In the genomic region with DNA sequence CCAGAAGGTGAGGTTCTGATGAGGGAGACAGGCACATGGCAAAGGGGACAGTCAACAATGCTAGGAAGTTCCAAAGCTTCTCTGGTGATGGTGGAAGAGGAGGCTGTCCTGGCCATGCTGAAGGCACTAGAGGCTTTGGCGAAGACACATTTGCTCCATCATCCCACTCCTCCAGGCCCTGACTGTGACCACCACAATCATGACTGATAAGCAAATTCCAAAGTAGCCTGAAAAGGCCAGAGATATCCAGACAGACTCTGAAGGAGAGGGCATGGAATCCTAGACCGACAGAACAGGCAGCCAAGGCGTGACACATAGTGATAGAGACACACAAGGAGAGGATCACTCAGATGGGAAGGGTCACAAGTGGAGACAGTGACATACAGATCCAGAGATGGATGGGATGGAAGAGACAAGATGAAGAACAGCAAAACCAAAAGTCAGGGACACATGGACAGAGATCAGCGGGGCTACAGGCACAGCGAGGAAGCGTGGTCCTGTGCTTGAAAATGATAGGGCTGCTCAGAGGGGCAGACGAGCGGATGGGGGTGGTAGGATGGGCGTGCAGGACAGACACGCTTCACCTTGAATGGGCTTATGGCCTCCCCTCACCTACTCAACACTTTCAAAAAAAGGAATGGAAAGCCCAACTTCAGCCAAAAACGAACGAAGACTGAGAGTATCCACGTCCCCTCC, we compare ENCODE assay signal across 9 cellular contexts. TPM values are rescaled to one million over a fixed set of nuclear protein-coding genes. Genes with fewer than 3 reads are reported as not detected.
DNase-seq lines count a peak whose midpoint lies in the region; ATAC-seq and TF ChIP-seq lines count a peak whose summit lies in the region.
"Had no signal": no experiment of that assay in that cellular context is flagged by ENCODE, and none has a peak within 500 bp of the region (broad histone marks: within the 10 kb centered on the region; RNA-seq: fewer than 3 reads in every experiment).

No MANE protein-coding gene starts in this region.

- H3K36me3 Mint-ChIP-seq in activated T-helper 1 cell treated with anti-CD3 and anti-CD28 coated beads, Interleukin-12 subunit alpha, Interleukin-12 subunit beta, Interleukin-2, Interleukin-4 antibody, amounts not matched to agents 30 ng/mL and 10 ng/mL and 1 ng/mL, durations not matched to agents 14 hours and 24 hours and 36 hours (ENCODE audit: low read depth) = peaks cover 2% of the 10 kb centered on the region

- in situ Hi-C loops in gastrocnemius medialis (cut with MboI; ENCODE audit: low sequenced_read_pairs in 4 of 4) = loop anchor here in 2 of 4 donors (10.0 to 25.0 kb wide), 3 partner anchors 213 to 963 kb away; partner anchors contain the start of genes ABHD4 (in 1 of the 2), DAD1 (in 1 of the 2) and PABPN1 (in 1 of the 2)

- H3K4me3 Mint-ChIP-seq in activated T-helper 1 cell treated with anti-CD3 and anti-CD28 coated beads, Interleukin-12 subunit alpha, Interleukin-12 subunit beta, Interleukin-2, Interleukin-4 antibody, amounts not matched to agents 30 ng/mL and 10 ng/mL and 1 ng/mL, durations not matched to agents 14 hours and 24 hours and 36 hours = no peak overlapping the region

- peak overlapping the region; percentile 72 for H3K4me3 ChIP-seq in GM08714 (ENCODE audit: low read length)
- H3K4me3 ChIP-seq in RWPE2 (ENCODE audit: severe bottlenecking) = peak overlapping the region; percentile 49
- peak overlapping the region; percentile 62 to 67 for H3K4me3 ChIP-seq in foreskin fibroblast (ENCODE audit: low read depth in 1 of 2, low read length in 2 of 2)
- H3K4me3 ChIP-seq in gastrocnemius medialis = peak overlapping the region; percentile 57 to 72 (median 65)

- no peaks in the 10 kb centered on the region for H3K4me1 ChIP-seq in RWPE2 (ENCODE audit: insufficient read depth, poor library complexity, severe bottlenecking)
- H3K4me1 ChIP-seq in gastrocnemius medialis = peaks cover 4 to 15% of the 10 kb centered on the region in 2 donors

- TF ChIP-seq CTCF in RWPE2 (IDR thresholded peaks at IDR 0.05; ENCODE audit: poor library complexity, severe bottlenecking) (no peak), foreskin fibroblast (IDR thresholded peaks at IDR 0.05; ENCODE audit: low read depth, low read length) (no peak), gastrocnemius medialis (IDR thresholded peaks at IDR 0.05 in 4 of 5, conservative IDR thresholded peaks at IDR 0.05 in 1 of 5) (no peak)

- no peaks in the 10 kb centered on the region for H3K9me3 Mint-ChIP-seq in activated T-helper 1 cell treated with anti-CD3 and anti-CD28 coated beads, Interleukin-12 subunit alpha, Interleukin-12 subunit beta, Interleukin-2, Interleukin-4 antibody, amounts not matched to agents 30 ng/mL and 10 ng/mL and 1 ng/mL, durations not matched to agents 14 hours and 24 hours and 36 hours

- no peak overlapping the region for H3K27ac Mint-ChIP-seq in activated T-helper 1 cell treated with anti-CD3 and anti-CD28 coated beads, Interleukin-12 subunit alpha, Interleukin-12 subunit beta, Interleukin-2, Interleukin-4 antibody, amounts not matched to agents 30 ng/mL and 10 ng/mL and 1 ng/mL, durations not matched to agents 14 hours and 24 hours and 36 hours

- peaks cover 5% of the 10 kb centered on the region for H3K27me3 ChIP-seq in RWPE2 (ENCODE audit: insufficient read depth, poor library complexity, severe bottlenecking)
- no peaks in the 10 kb centered on the region for H3K27me3 ChIP-seq in gastrocnemius medialis
- H3K27me3 ChIP-seq: adrenal gland had no signal

- no peak for ATAC-seq in RWPE2 (ENCODE audit: low read depth)
- ATAC-seq in gastrocnemius medialis = no peak
- no peak for ATAC-seq in GM19397 (IDR thresholded peaks at IDR 0.05; ENCODE audit: unreplicated experiment)
- no peak for ATAC-seq in GM18867 (IDR thresholded peaks at IDR 0.05; ENCODE audit: unreplicated experiment)
- ATAC-seq in GM19463 (IDR thresholded peaks at IDR 0.05; ENCODE audit: unreplicated experiment) = no peak

- intact Hi-C loops in gastrocnemius medialis (cut with DNase I; ENCODE audit: low total_unique reads) = loop anchor here (10.0 kb wide), 2 partner anchors 625 to 885 kb away; partner anchors contain the start of gene PRMT5
- intact Hi-C loops in activated T-helper 1 cell treated with anti-CD3 and anti-CD28 coated beads, Interleukin-12 subunit alpha, Interleukin-12 subunit beta, Interleukin-2, Interleukin-4 antibody, amounts not matched to agents 30 ng/mL and 10 ng/mL and 1 ng/mL, durations not matched to agents 14 hours and 24 hours and 36 hours (cut with micrococcal nuclease) = loop anchor here (2.0 kb wide), 2 partner anchors 17 to 247 kb away; partner anchors contain the start of genes AP1G2 and PPP1R3E

- H3K27me3 Mint-ChIP-seq in activated T-helper 1 cell treated with anti-CD3 and anti-CD28 coated beads, Interleukin-12 subunit alpha, Interleukin-12 subunit beta, Interleukin-2, Interleukin-4 antibody, amounts not matched to agents 30 ng/mL and 10 ng/mL and 1 ng/mL, durations not matched to agents 14 hours and 24 hours and 36 hours (ENCODE audit: insufficient read depth) = no peaks in the 10 kb centered on the region

- H3K27ac ChIP-seq in RWPE2 (ENCODE audit: poor library complexity, severe bottlenecking) = no peak overlapping the region
- no peak overlapping the region for H3K27ac ChIP-seq in gastrocnemius medialis

- H3K36me3 ChIP-seq in RWPE2 (ENCODE audit: low read depth) = no peaks in the 10 kb centered on the region
- no peaks in the 10 kb centered on the region for H3K36me3 ChIP-seq in gastrocnemius medialis
- H3K36me3 ChIP-seq: adrenal gland had no signal

- DNase-seq in RWPE2 (ENCODE audit: low spot score) (no peak), foreskin fibroblast (no peak), gastrocnemius medialis (no peak)
- no peak for DNase-seq in activated T-helper 1 cell treated with anti-CD3 and anti-CD28 coated beads, Interleukin-12 subunit alpha, Interleukin-12 subunit beta, Interleukin-2, Interleukin-4 antibody, amounts not matched to agents 30 ng/mL and 10 ng/mL and 1 ng/mL, durations not matched to agents 14 hours and 24 hours and 36 hours (ENCODE audit: low spot score)

- H3K9me3 ChIP-seq in RWPE2 (ENCODE audit: severe bottlenecking) = no peaks in the 10 kb centered on the region
- H3K9me3 ChIP-seq in gastrocnemius medialis = no peaks in the 10 kb centered on the region
- H3K9me3 ChIP-seq: adrenal gland had no signal

- H3K4me1 Mint-ChIP-seq in activated T-helper 1 cell treated with anti-CD3 and anti-CD28 coated beads, Interleukin-12 subunit alpha, Interleukin-12 subunit beta, Interleukin-2, Interleukin-4 antibody, amounts not matched to agents 30 ng/mL and 10 ng/mL and 1 ng/mL, durations not matched to agents 14 hours and 24 hours and 36 hours (ENCODE audit: low read depth) = peaks cover 3% of the 10 kb centered on the region

- no peak for TF ChIP-seq POLR2A in gastrocnemius medialis (IDR thresholded peaks at IDR 0.05)

RNA-seq across cellular contexts. Expression of gene ZFHX2, which starts 1.3 kb away (rescaled TPM):
- total RNA-seq in gastrocnemius medialis = under 1 TPM in 3 of 4 donors, not detected in 1; 0.23 to 0.44 (median 0.41) TPM
- total RNA-seq in activated T-helper 1 cell treated with anti-CD3 and anti-CD28 coated beads, Interleukin-12 subunit alpha, Interleukin-12 subunit beta, Interleukin-2, Interleukin-4 antibody, amounts not matched to agents 30 ng/mL and 10 ng/mL and 1 ng/mL, durations not matched to agents 14 hours and 24 hours and 36 hours = 2.2 and 2.7 TPM in 2 replicates

RNA-seq across cellular contexts. Expression of gene THTPA, which starts 5.8 kb away (rescaled TPM):
- total RNA-seq in gastrocnemius medialis = 10 to 100 TPM; 13.2 to 32.9 (median 21.4) TPM
- total RNA-seq in activated T-helper 1 cell treated with anti-CD3 and anti-CD28 coated beads, Interleukin-12 subunit alpha, Interleukin-12 subunit beta, Interleukin-2, Interleukin-4 antibody, amounts not matched to agents 30 ng/mL and 10 ng/mL and 1 ng/mL, durations not matched to agents 14 hours and 24 hours and 36 hours = 14.3 and 14.5 TPM in 2 replicates

RNA-seq across cellular contexts. Expression of gene AP1G2, which starts 17.3 kb away (rescaled TPM):
- 10 to 100 TPM in 1 of 4 donors, 1 to 10 TPM in 3; 1.5 to 31.5 (median 7.8) TPM for total RNA-seq in gastrocnemius medialis
- total RNA-seq in activated T-helper 1 cell treated with anti-CD3 and anti-CD28 coated beads, Interleukin-12 subunit alpha, Interleukin-12 subunit beta, Interleukin-2, Interleukin-4 antibody, amounts not matched to agents 30 ng/mL and 10 ng/mL and 1 ng/mL, durations not matched to agents 14 hours and 24 hours and 36 hours = 137 and 145 TPM in 2 replicates

RNA-seq across cellular contexts. Expression of gene JPH4, which starts 28.3 kb away (rescaled TPM):
- total RNA-seq in gastrocnemius medialis = under 1 TPM in 1 of 4 donors, not detected in 3; 0.09 TPM
- total RNA-seq in activated T-helper 1 cell treated with anti-CD3 and anti-CD28 coated beads, Interleukin-12 subunit alpha, Interleukin-12 subunit beta, Interleukin-2, Interleukin-4 antibody, amounts not matched to agents 30 ng/mL and 10 ng/mL and 1 ng/mL, durations not matched to agents 14 hours and 24 hours and 36 hours = 0.05 TPM in 1 of 2 replicates, not detected in the other
